Comparison of ENCODE assay signal across 17 cellular contexts in genomic region chr7:6242561-6242960, GRCh38. TPM values are rescaled to one million over a fixed set of nuclear protein-coding genes. Genes with fewer than 3 reads are reported as not detected.
A peak's percentile ranks its signal among the peaks of the same experiment; 100 is the strongest.
DNase-seq lines count a peak whose midpoint lies in the region; ATAC-seq, FAIRE-seq and TF ChIP-seq lines count a peak whose summit lies in the region.
"Had no signal": no experiment of that assay in that cellular context is flagged by ENCODE, and none has a peak within 500 bp of the region (broad histone marks: within the 10 kb centered on the region; RNA-seq: fewer than 3 reads in every experiment).

No MANE protein-coding gene starts in this region.

- POLR2A ChIA-PET in CD8-positive, alpha-beta T cell (lab: Charles Lee): no interaction called here

- H3K23ac ChIP-seq in mesenchymal stem cell (ENCODE audit: low read length in 2 of 2): no peak overlapping the region

- H3K27ac ChIP-seq in CD8-positive, alpha-beta T cell (ENCODE audit: low read depth, low read length): no peak overlapping the region
- no peak overlapping the region for H3K27ac ChIP-seq in mesenchymal stem cell (ENCODE audit: low read length, poor library complexity, severe bottlenecking)
- H3K27ac ChIP-seq: BLaER1 had no signal

- H3K4me3 Mint-ChIP-seq in CD8-positive, alpha-beta T cell: no peak overlapping the region
- H3K4me3 Mint-ChIP-seq in effector memory CD8-positive, alpha-beta T cell: peak overlapping the region; percentile 68 to 70
- H3K4me3 Mint-ChIP-seq in Calu3 (ENCODE audit: low read depth, unreplicated experiment): no peak overlapping the region
- H3K4me3 Mint-ChIP-seq: H9 had no signal

- H3K4me3 ChIP-seq in CD8-positive, alpha-beta T cell (ENCODE audit: low read depth, low read length): no peak overlapping the region
- no peak overlapping the region for H3K4me3 ChIP-seq in mesenchymal stem cell (ENCODE audit: insufficient read depth in 1 of 2, low read depth in 1 of 2, low read length in 2 of 2)
- H3K4me3 ChIP-seq: BLaER1 had no signal

- 95% methylated on average over 4 of the region's 5 CpGs for whole genome bisulfite sequencing in mesenchymal stem cell

- H3K4ac ChIP-seq in mesenchymal stem cell (ENCODE audit: low read depth in 1 of 2, low read length in 2 of 2): no peak overlapping the region

- H2BK12ac ChIP-seq in mesenchymal stem cell (ENCODE audit: low read length in 2 of 2): peak overlapping the region in 1 of 2 experiments; percentile 6

- no peaks in the 10 kb centered on the region for H3K36me3 ChIP-seq in CD8-positive, alpha-beta T cell (ENCODE audit: insufficient read depth, low read length)
- H3K36me3 ChIP-seq in mesenchymal stem cell (ENCODE audit: control insufficient read depth in 1 of 2, insufficient read depth in 2 of 2, low read depth in 1 of 2, low read length in 2 of 2): no peaks in the 10 kb centered on the region
- H3K36me3 ChIP-seq: BLaER1 had no signal

- no peak for TF ChIP-seq CTCF in CD8-positive, alpha-beta T cell (IDR thresholded peaks at IDR 0.05)
- TF ChIP-seq CTCF in Calu3 (IDR thresholded peaks at IDR 0.05; ENCODE audit: unreplicated experiment): no peak

- no peak overlapping the region for H4K91ac ChIP-seq in mesenchymal stem cell (ENCODE audit: low read length)

- H3K18ac ChIP-seq in mesenchymal stem cell (ENCODE audit: low read depth in 1 of 2, low read length in 2 of 2): no peak overlapping the region

- no TSS peak for BruUV-seq in Calu3 (replicated peaks; lab: Mats Ljungman, UMichigan)

- no peaks in the 10 kb centered on the region for H3K27me3 ChIP-seq in CD8-positive, alpha-beta T cell (ENCODE audit: insufficient read depth, low read length)
- H3K27me3 ChIP-seq in mesenchymal stem cell (ENCODE audit: control insufficient read depth in 1 of 2, insufficient read depth in 1 of 2, low read length in 2 of 2): no peaks in the 10 kb centered on the region
- H3K27me3 ChIP-seq: BLaER1 had no signal

- no peak for FAIRE-seq in GM19239 (lab: Jason Lieb, UNC)

- no peak overlapping the region for H3K9ac ChIP-seq in mesenchymal stem cell (ENCODE audit: low read length)
- H3K9ac ChIP-seq: BLaER1 had no signal

- no peak overlapping the region for H2BK120ac ChIP-seq in mesenchymal stem cell (ENCODE audit: low read depth, low read length)

- H2BK15ac ChIP-seq in mesenchymal stem cell (ENCODE audit: low read depth, poor library complexity, severe bottlenecking): no peak overlapping the region

- H3K79me1 ChIP-seq in mesenchymal stem cell (replicated peaks; ENCODE audit: low read length, poor library complexity, severe bottlenecking): peaks cover 23% of the 10 kb centered on the region

- H2AK5ac ChIP-seq in mesenchymal stem cell (ENCODE audit: low read length, severe bottlenecking): no peak overlapping the region

- no peaks in the 10 kb centered on the region for H3K9me3 Mint-ChIP-seq in CD8-positive, alpha-beta T cell
- H3K9me3 Mint-ChIP-seq in effector memory CD8-positive, alpha-beta T cell: no peaks in the 10 kb centered on the region
- H3K9me3 Mint-ChIP-seq in Calu3 (ENCODE audit: low read depth, unreplicated experiment): no peaks in the 10 kb centered on the region
- H3K9me3 Mint-ChIP-seq: H9 had no signal

- no peaks in the 10 kb centered on the region for H3K36me3 Mint-ChIP-seq in CD8-positive, alpha-beta T cell
- H3K36me3 Mint-ChIP-seq in effector memory CD8-positive, alpha-beta T cell (ENCODE audit: insufficient read depth): peaks cover 14% of the 10 kb centered on the region
- H3K36me3 Mint-ChIP-seq in Calu3 (ENCODE audit: insufficient read depth, unreplicated experiment): peaks cover 6% of the 10 kb centered on the region

- H3K27me3 Mint-ChIP-seq in CD8-positive, alpha-beta T cell (ENCODE audit: low read depth): no peaks in the 10 kb centered on the region
- no peaks in the 10 kb centered on the region for H3K27me3 Mint-ChIP-seq in effector memory CD8-positive, alpha-beta T cell
- no peaks in the 10 kb centered on the region for H3K27me3 Mint-ChIP-seq in Calu3 (ENCODE audit: unreplicated experiment)

- peaks cover 17% of the 10 kb centered on the region for H3K4me1 Mint-ChIP-seq in CD8-positive, alpha-beta T cell (ENCODE audit: low read depth)
- H3K4me1 Mint-ChIP-seq in effector memory CD8-positive, alpha-beta T cell (ENCODE audit: low read depth in 2 of 2): peaks cover 16 to 37% of the 10 kb centered on the region in 2 donors
- peaks cover 27% of the 10 kb centered on the region for H3K4me1 Mint-ChIP-seq in Calu3 (ENCODE audit: low read depth, unreplicated experiment)

- CTCF ChIA-PET in CD8-positive, alpha-beta T cell (lab: Charles Lee): no interaction called here
- CTCF ChIA-PET in Calu3 (lab: Charles Lee): no interaction called here

- no peak for ATAC-seq in CD8-positive, alpha-beta T cell
- ATAC-seq in effector memory CD8-positive, alpha-beta T cell (replicated peaks): no peak
- ATAC-seq: Panc1 had no signal

- peak overlapping the region; percentile 32 for H3K27ac Mint-ChIP-seq in CD8-positive, alpha-beta T cell
- H3K27ac Mint-ChIP-seq in effector memory CD8-positive, alpha-beta T cell: peak overlapping the region; percentile 16 to 94
- no peak overlapping the region for H3K27ac Mint-ChIP-seq in Calu3 (ENCODE audit: unreplicated experiment)

- no peak overlapping the region for H3K4me2 ChIP-seq in mesenchymal stem cell (ENCODE audit: low read length, poor library complexity, severe bottlenecking)
- H3K4me2 ChIP-seq: BLaER1 had no signal

- no peaks in the 10 kb centered on the region for H3K9me3 ChIP-seq in CD8-positive, alpha-beta T cell (ENCODE audit: low read length)
- H3K9me3 ChIP-seq in mesenchymal stem cell (ENCODE audit: control insufficient read depth, low read length): no peaks in the 10 kb centered on the region
- H3K9me3 ChIP-seq: BLaER1 had no signal

- DNase-seq in CD8-positive, alpha-beta T cell: no peak
- peak; percentile 54 for DNase-seq in HS-5 (ENCODE audit: low read depth)
- no peak for DNase-seq in effector memory CD8-positive, alpha-beta T cell
- DNase-seq in mesenchymal stem cell: peak; percentile 47
- no peak for DNase-seq in Calu3
- no peak for DNase-seq in DMS79 (lab: John Stamatoyannopoulos, UW)
- no peak for DNase-seq in C1 segment of cervical spinal cord (lab: John Stamatoyannopoulos, UW)
- DNase-seq in GM19239 (ENCODE audit: insufficient read length, low spot score): no peak
- DNase-seq: COR-L47, DMS53, H9, NCI-H1436, NCI-H2029 treated with DMSO at 0.1 percent for 48 hours, NCI-H510A treated with DMSO at 0.1 percent for 48 hours, SIG-M5 had no signal

- no peaks in the 10 kb centered on the region for H3K4me1 ChIP-seq in CD8-positive, alpha-beta T cell (ENCODE audit: insufficient read depth, low read length)
- H3K4me1 ChIP-seq in mesenchymal stem cell (ENCODE audit: control insufficient read depth, insufficient read depth, low read depth, low read length): peaks cover 5% of the 10 kb centered on the region

- H2AFZ ChIP-seq in mesenchymal stem cell (ENCODE audit: low read depth, low read length): no peak overlapping the region

- no peak overlapping the region for H4K8ac ChIP-seq in mesenchymal stem cell (ENCODE audit: low read length)

- intact Hi-C loops in CD8-positive, alpha-beta T cell (cut with DNase I, micrococcal nuclease): no loop called here
- intact Hi-C loops in Calu3 (cut with micrococcal nuclease; ENCODE audit: unreplicated experiment): no loop called here

- H2BK5ac ChIP-seq in mesenchymal stem cell (ENCODE audit: low read depth, low read length, poor library complexity, severe bottlenecking): no peak overlapping the region

- H3K14ac ChIP-seq in mesenchymal stem cell (ENCODE audit: low read length in 2 of 2): peak overlapping the region in 1 of 2 experiments; percentile 23

RNA-seq across cellular contexts. Expression of gene CYTH3, which starts 29.9 kb away (rescaled TPM):
- 10 to 100 TPM; 12.1 to 14.9 TPM for total RNA-seq in CD8-positive, alpha-beta T cell
- polyA plus RNA-seq in mesenchymal stem cell (2013, experiment 1 of 2): 29.0 TPM
- 33.4 TPM for polyA plus RNA-seq in mesenchymal stem cell (2013, experiment 2 of 2)
- 47.2 and 73.4 TPM in 2 replicates for total RNA-seq in Calu3 (2022)

Comparison
In these comparisons a context has a peak if more than half of its experiments do, and no peak if none do; other contexts are left out.
1. DNase-seq: peak in HS-5 (single experiment) and mesenchymal stem cell (single experiment); none in CD8-positive, alpha-beta T cell (0 of 7), effector memory CD8-positive, alpha-beta T cell (0 of 3), Calu3 (single experiment), DMS79 (single experiment), C1 segment of cervical spinal cord (0 of 14) and GM19239 (single experiment).
2. H3K4me3 Mint-ChIP-seq: peak in effector memory CD8-positive, alpha-beta T cell (2 of 2); none in CD8-positive, alpha-beta T cell (single experiment) and Calu3 (single experiment).